Comparison of ENCODE assay signal across 8 cellular contexts in the genomic region with DNA sequence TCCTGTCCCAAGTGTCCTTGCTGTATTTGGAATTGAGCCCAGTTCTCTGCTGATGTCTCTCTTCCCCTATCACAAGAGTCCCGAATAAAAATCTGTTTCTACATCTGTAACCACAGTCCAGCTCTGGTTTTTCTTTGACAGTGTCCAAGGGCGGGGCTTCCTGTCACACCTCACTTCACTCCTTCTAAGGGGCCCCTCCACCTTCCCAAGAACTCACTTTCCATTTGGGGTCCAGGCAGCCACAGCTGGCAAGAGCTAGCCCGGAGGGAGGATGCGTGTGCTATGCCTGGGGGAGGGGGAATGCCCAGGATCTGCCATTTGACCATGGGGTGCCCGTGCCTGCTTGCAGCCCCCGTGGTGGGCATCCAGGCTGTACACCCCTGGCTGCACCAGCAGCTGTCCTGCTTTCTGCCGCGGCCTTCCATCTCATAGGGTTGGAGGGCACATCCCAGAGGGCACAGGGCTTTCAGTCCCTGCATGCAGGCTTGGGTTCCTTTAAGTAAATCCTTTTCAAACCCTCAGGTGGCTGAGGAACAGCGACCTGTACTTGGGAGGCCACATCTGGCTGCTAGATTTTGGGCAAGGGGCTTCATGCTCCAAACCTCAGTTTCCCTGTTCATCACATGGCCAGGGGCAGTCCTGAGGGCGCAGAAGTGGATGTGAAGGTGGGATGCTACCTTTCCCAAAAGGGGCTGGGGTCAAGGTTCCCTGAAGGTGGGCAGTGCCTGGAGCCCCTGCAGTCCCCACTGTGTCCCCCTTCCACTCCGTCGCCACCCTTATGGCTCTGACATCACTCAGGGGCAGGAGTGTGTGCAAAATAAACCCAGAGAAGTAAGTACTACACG. TPM values are rescaled to one million over a fixed set of nuclear protein-coding genes. Genes with fewer than 3 reads are reported as not detected.
DNase-seq lines count a peak whose midpoint lies in the region; ATAC-seq and TF ChIP-seq lines count a peak whose summit lies in the region.

No MANE protein-coding gene starts in this region.

- H3K27me3 ChIP-seq in CD4-positive, CD25-positive, alpha-beta regulatory T cell (ENCODE audit: control insufficient read depth, insufficient read depth, low read length): no peaks in the 10 kb centered on the region
- H3K27me3 ChIP-seq in Loucy (ENCODE audit: insufficient read depth, low read length, poor library complexity, severe bottlenecking): no peaks in the 10 kb centered on the region

- H3K36me3 ChIP-seq in CD4-positive, CD25-positive, alpha-beta regulatory T cell (ENCODE audit: control insufficient read depth, insufficient read depth, low read length): peaks cover 4% of the 10 kb centered on the region
- no peaks in the 10 kb centered on the region for H3K36me3 ChIP-seq in Loucy (ENCODE audit: insufficient read depth, low read length)

- no peaks in the 10 kb centered on the region for H3K27me3 Mint-ChIP-seq in CD4-positive, CD25-positive, alpha-beta regulatory T cell
- peaks cover 2% of the 10 kb centered on the region for H3K27me3 Mint-ChIP-seq in neural crest cell (ENCODE audit: low read depth)

- peak in 1 of 3 donors; percentile 53 for DNase-seq in CD4-positive, CD25-positive, alpha-beta regulatory T cell
- DNase-seq in caudate nucleus (lab: John Stamatoyannopoulos, UW): peak in 1 of 61 donors; percentile 45
- no peak for DNase-seq in neural crest cell (ENCODE audit: low read depth, low spot score)
- DNase-seq in amygdala (lab: John Stamatoyannopoulos, UW): no peak
- DNase-seq in stimulated activated CD4-positive, alpha-beta T cell treated with anti-CD3 and anti-CD28 coated beads, Interleukin-2, amount 100 ng/mL, for 48 hours: no peak

- H3K4me1 Mint-ChIP-seq in CD4-positive, CD25-positive, alpha-beta regulatory T cell: peaks cover 5 to 76% (median 54%) of the 10 kb centered on the region in 4 donors
- peaks cover 43% of the 10 kb centered on the region for H3K4me1 Mint-ChIP-seq in neural crest cell

- TF ChIP-seq CTCF in Loucy (conservative IDR thresholded peaks at IDR 0.05; ENCODE audit: low read length): no peak
- no peak for TF ChIP-seq CTCF in neural crest cell (conservative IDR thresholded peaks at IDR 0.05)

- H3K9me3 Mint-ChIP-seq in CD4-positive, CD25-positive, alpha-beta regulatory T cell: peaks cover 0 to 4% (median 0%) of the 10 kb centered on the region in 7 donors
- no peaks in the 10 kb centered on the region for H3K9me3 Mint-ChIP-seq in neural crest cell

- H3K9me3 ChIP-seq in CD4-positive, CD25-positive, alpha-beta regulatory T cell (ENCODE audit: control insufficient read depth in 2 of 2, low read length in 2 of 2): no peaks in the 10 kb centered on the region
- no peaks in the 10 kb centered on the region for H3K9me3 ChIP-seq in Loucy (ENCODE audit: insufficient read depth, low read depth, low read length)

- H3K9me2 ChIP-seq in Loucy (replicated peaks; ENCODE audit: low read depth, low read length): no peaks in the 10 kb centered on the region

- peaks cover 9% of the 10 kb centered on the region for H3F3A ChIP-seq in Loucy (ENCODE audit: low read depth)

- H3K27ac Mint-ChIP-seq in CD4-positive, CD25-positive, alpha-beta regulatory T cell: peak overlapping the region; percentile 94 to 97 (median 94)
- peak overlapping the region; percentile 74 for H3K27ac Mint-ChIP-seq in neural crest cell (ENCODE audit: unreplicated experiment)

- H3K4me3 ChIP-seq in CD4-positive, CD25-positive, alpha-beta regulatory T cell (ENCODE audit: low read depth, low read length): no peak overlapping the region
- peak overlapping the region; percentile 35 for H3K4me3 ChIP-seq in Loucy (ENCODE audit: low read length, poor library complexity, severe bottlenecking)

- H3K4me3 Mint-ChIP-seq in CD4-positive, CD25-positive, alpha-beta regulatory T cell: peak overlapping the region; percentile 88 to 97 (median 93)
- H3K4me3 Mint-ChIP-seq in neural crest cell: peak overlapping the region; percentile 19

- peaks cover 6% of the 10 kb centered on the region for H4K20me1 ChIP-seq in Loucy (ENCODE audit: insufficient read depth, low read length, poor library complexity, severe bottlenecking)

- no peak for ATAC-seq in CD4-positive, CD25-positive, alpha-beta regulatory T cell (ENCODE audit: low read depth in 2 of 2)
- ATAC-seq in GM19467 (IDR thresholded peaks at IDR 0.05; ENCODE audit: unreplicated experiment): no peak
- ATAC-seq in HG03159 (IDR thresholded peaks at IDR 0.05; ENCODE audit: unreplicated experiment): no peak

- H3K27ac ChIP-seq in CD4-positive, CD25-positive, alpha-beta regulatory T cell (ENCODE audit: insufficient read depth, low read length, poor library complexity, severe bottlenecking): peak overlapping the region; percentile 97
- peak overlapping the region; percentile 44 for H3K27ac ChIP-seq in caudate nucleus (ENCODE audit: low read depth, low read length)

- H3K9ac ChIP-seq in Loucy (ENCODE audit: low read depth, low read length, poor library complexity, severe bottlenecking): peak overlapping the region; percentile 82

- peak overlapping the region; percentile 59 for H3K4me2 ChIP-seq in Loucy (ENCODE audit: low read depth, low read length, poor library complexity, severe bottlenecking)

- H3K36me3 Mint-ChIP-seq in CD4-positive, CD25-positive, alpha-beta regulatory T cell: peaks cover 12% of the 10 kb centered on the region
- H3K36me3 Mint-ChIP-seq in neural crest cell (ENCODE audit: low read depth): no peaks in the 10 kb centered on the region

- H3K4me1 ChIP-seq in CD4-positive, CD25-positive, alpha-beta regulatory T cell (ENCODE audit: control insufficient read depth, insufficient read depth, low read length, poor library complexity, severe bottlenecking): peaks cover 52% of the 10 kb centered on the region
- H3K4me1 ChIP-seq in Loucy (ENCODE audit: insufficient read depth, low read length, poor library complexity, severe bottlenecking): peaks cover 50% of the 10 kb centered on the region

- no peak overlapping the region for H2AFZ ChIP-seq in Loucy (ENCODE audit: low read length)

- H3K79me2 ChIP-seq in Loucy (ENCODE audit: insufficient read depth, low read length): peaks cover 22% of the 10 kb centered on the region

RNA-seq across cellular contexts. Expression of a gene that starts 2.3 kb away (rescaled TPM):
- 60.0 TPM for total RNA-seq in CD4-positive, CD25-positive, alpha-beta regulatory T cell
- polyA plus RNA-seq in CD4-positive, CD25-positive, alpha-beta regulatory T cell: 10 to 100 TPM; 64.8 to 89.1 (median 75.3) TPM
- 22.1 and 25.6 TPM in 2 replicates for total RNA-seq in neural crest cell

RNA-seq across cellular contexts. Expression of a gene that starts 35.2 kb away (rescaled TPM):
- total RNA-seq in CD4-positive, CD25-positive, alpha-beta regulatory T cell: 68.7 TPM
- polyA plus RNA-seq in CD4-positive, CD25-positive, alpha-beta regulatory T cell: 100 to 1,000 TPM; 187 to 229 (median 210) TPM
- total RNA-seq in neural crest cell: 0.27 TPM in 1 of 2 replicates, not detected in the other

RNA-seq across cellular contexts. Expression of a gene that starts 40.4 kb away (rescaled TPM):
- 144 TPM for total RNA-seq in CD4-positive, CD25-positive, alpha-beta regulatory T cell
- 100 to 1,000 TPM in 1 of 4 donors, 10 to 100 TPM in 3; 68.5 to 104 (median 73.2) TPM for polyA plus RNA-seq in CD4-positive, CD25-positive, alpha-beta regulatory T cell
- total RNA-seq in neural crest cell: 17.8 and 19.9 TPM in 2 replicates

Comparison
In these comparisons a context has a peak if more than half of its experiments do, and no peak if none do; other contexts are left out.
1. RNA of a gene that starts 35.2 kb away (total RNA-seq): 68.7 TPM in CD4-positive, CD25-positive, alpha-beta regulatory T cell (single experiment); 0.27 TPM in neural crest cell; every median in the first group is over 10 times any median in the second.